16 cellular contexts compared by ENCODE assay signal in genomic region chr17:767076-767475, GRCh38. TPM values are rescaled to one million over a fixed set of nuclear protein-coding genes. Genes with fewer than 3 reads are reported as not detected.
DNase-seq lines count a peak whose midpoint lies in the region; ATAC-seq and TF ChIP-seq lines count a peak whose summit lies in the region.
"Had no signal": no experiment of that assay in that cellular context is flagged by ENCODE, and none has a peak within 500 bp of the region (broad histone marks: within the 10 kb centered on the region; RNA-seq: fewer than 3 reads in every experiment).

No MANE protein-coding gene starts in this region.

- no peak for TF ChIP-seq EP300 in esophagus muscularis mucosa (IDR thresholded peaks at IDR 0.05)
- no peak for TF ChIP-seq EP300 in ovary (IDR thresholded peaks at IDR 0.05)

- H3K27ac Mint-ChIP-seq in activated T-cell treated with anti-CD3 and anti-CD28 coated beads, Interleukin-2, amount 50 U/mL, for 72 hours = peak overlapping the region; percentile 3
- no peak overlapping the region for H3K27ac Mint-ChIP-seq in activated T-cell treated with anti-CD3 and anti-CD28 coated beads, Interleukin-2, amount 50 U/mL, for 24 hours
- peak overlapping the region; percentile 15 for H3K27ac Mint-ChIP-seq in activated T-helper 1 cell treated with anti-CD3 and anti-CD28 coated beads, Interleukin-12 subunit alpha, Interleukin-12 subunit beta, Interleukin-2, Interleukin-4 antibody, amounts not matched to agents 30 ng/mL and 10 ng/mL and 1 ng/mL, durations not matched to agents 14 hours and 24 hours and 36 hours
- peak overlapping the region; percentile 30 for H3K27ac Mint-ChIP-seq in stimulated activated effector memory CD8-positive, alpha-beta T cell treated with anti-CD3 and anti-CD28 coated beads, Interleukin-12 subunit alpha, Interleukin-12 subunit beta, amount 100 ng/mL, for 72 hours

- H3K27me3 Mint-ChIP-seq in activated T-cell treated with anti-CD3 and anti-CD28 coated beads, Interleukin-2, amount 50 U/mL, for 72 hours (ENCODE audit: low read depth) = no peaks in the 10 kb centered on the region
- H3K27me3 Mint-ChIP-seq in activated T-cell treated with anti-CD3 and anti-CD28 coated beads, Interleukin-2, amount 50 U/mL, for 24 hours = no peaks in the 10 kb centered on the region
- no peaks in the 10 kb centered on the region for H3K27me3 Mint-ChIP-seq in activated T-helper 1 cell treated with anti-CD3 and anti-CD28 coated beads, Interleukin-12 subunit alpha, Interleukin-12 subunit beta, Interleukin-2, Interleukin-4 antibody, amounts not matched to agents 30 ng/mL and 10 ng/mL and 1 ng/mL, durations not matched to agents 14 hours and 24 hours and 36 hours (ENCODE audit: insufficient read depth)
- H3K27me3 Mint-ChIP-seq: CD8-positive, alpha-beta memory T cell had no signal

- intact Hi-C loops in activated T-helper 1 cell treated with anti-CD3 and anti-CD28 coated beads, Interleukin-12 subunit alpha, Interleukin-12 subunit beta, Interleukin-2, Interleukin-4 antibody, amounts not matched to agents 30 ng/mL and 10 ng/mL and 1 ng/mL, durations not matched to agents 14 hours and 24 hours and 36 hours (cut with micrococcal nuclease) = no loop called here
- intact Hi-C loops in esophagus muscularis mucosa (cut with DNase I) (no loop called here), ovary (cut with DNase I) (no loop called here)

- H3K27me3 ChIP-seq in esophagus muscularis mucosa (no peaks in the 10 kb centered on the region), ovary (no peaks in the 10 kb centered on the region)
- H3K27me3 ChIP-seq: BLaER1 had no signal

- H3K9me3 Mint-ChIP-seq in activated T-cell treated with anti-CD3 and anti-CD28 coated beads, Interleukin-2, amount 50 U/mL, for 72 hours = no peaks in the 10 kb centered on the region
- no peaks in the 10 kb centered on the region for H3K9me3 Mint-ChIP-seq in activated T-cell treated with anti-CD3 and anti-CD28 coated beads, Interleukin-2, amount 50 U/mL, for 24 hours
- no peaks in the 10 kb centered on the region for H3K9me3 Mint-ChIP-seq in activated T-helper 1 cell treated with anti-CD3 and anti-CD28 coated beads, Interleukin-12 subunit alpha, Interleukin-12 subunit beta, Interleukin-2, Interleukin-4 antibody, amounts not matched to agents 30 ng/mL and 10 ng/mL and 1 ng/mL, durations not matched to agents 14 hours and 24 hours and 36 hours
- no peaks in the 10 kb centered on the region for H3K9me3 Mint-ChIP-seq in stimulated activated effector memory CD8-positive, alpha-beta T cell treated with anti-CD3 and anti-CD28 coated beads, Interleukin-12 subunit alpha, Interleukin-12 subunit beta, amount 100 ng/mL, for 72 hours
- H3K9me3 Mint-ChIP-seq: CD8-positive, alpha-beta memory T cell had no signal

- H3K36me3 Mint-ChIP-seq in activated T-cell treated with anti-CD3 and anti-CD28 coated beads, Interleukin-2, amount 50 U/mL, for 72 hours (ENCODE audit: insufficient read depth in 2 of 2) = peaks cover 12 to 32% of the 10 kb centered on the region in 2 donors
- peaks cover 77% of the 10 kb centered on the region for H3K36me3 Mint-ChIP-seq in activated T-cell treated with anti-CD3 and anti-CD28 coated beads, Interleukin-2, amount 50 U/mL, for 24 hours (ENCODE audit: low read depth)
- H3K36me3 Mint-ChIP-seq in activated T-helper 1 cell treated with anti-CD3 and anti-CD28 coated beads, Interleukin-12 subunit alpha, Interleukin-12 subunit beta, Interleukin-2, Interleukin-4 antibody, amounts not matched to agents 30 ng/mL and 10 ng/mL and 1 ng/mL, durations not matched to agents 14 hours and 24 hours and 36 hours (ENCODE audit: low read depth) = peaks cover 44% of the 10 kb centered on the region
- peaks cover 100% of the 10 kb centered on the region for H3K36me3 Mint-ChIP-seq in stimulated activated effector memory CD8-positive, alpha-beta T cell treated with anti-CD3 and anti-CD28 coated beads, Interleukin-12 subunit alpha, Interleukin-12 subunit beta, amount 100 ng/mL, for 72 hours

- H3K36me3 ChIP-seq in esophagus muscularis mucosa (peaks cover 39 to 99% (median 83%) of the 10 kb centered on the region in 4 donors), ovary (no peaks in the 10 kb centered on the region)

- no peak overlapping the region for H3K4me3 ChIP-seq in esophagus muscularis mucosa
- no peak overlapping the region for H3K4me3 ChIP-seq in ovary
- H3K4me3 ChIP-seq: BLaER1, HAP-1 had no signal

- H3K9me3 ChIP-seq in esophagus muscularis mucosa = no peaks in the 10 kb centered on the region
- no peaks in the 10 kb centered on the region for H3K9me3 ChIP-seq in ovary
- H3K9me3 ChIP-seq: BLaER1, Caco-2, HAP-1 had no signal

- no peak overlapping the region for H3K4me3 Mint-ChIP-seq in activated T-cell treated with anti-CD3 and anti-CD28 coated beads, Interleukin-2, amount 50 U/mL, for 72 hours
- H3K4me3 Mint-ChIP-seq in activated T-cell treated with anti-CD3 and anti-CD28 coated beads, Interleukin-2, amount 50 U/mL, for 24 hours = no peak overlapping the region
- no peak overlapping the region for H3K4me3 Mint-ChIP-seq in activated T-helper 1 cell treated with anti-CD3 and anti-CD28 coated beads, Interleukin-12 subunit alpha, Interleukin-12 subunit beta, Interleukin-2, Interleukin-4 antibody, amounts not matched to agents 30 ng/mL and 10 ng/mL and 1 ng/mL, durations not matched to agents 14 hours and 24 hours and 36 hours
- H3K4me3 Mint-ChIP-seq in stimulated activated effector memory CD8-positive, alpha-beta T cell treated with anti-CD3 and anti-CD28 coated beads, Interleukin-12 subunit alpha, Interleukin-12 subunit beta, amount 100 ng/mL, for 72 hours = no peak overlapping the region
- H3K4me3 Mint-ChIP-seq: CD8-positive, alpha-beta memory T cell had no signal

- TF ChIP-seq CTCF in esophagus muscularis mucosa (IDR thresholded peaks at IDR 0.05) = no peak
- TF ChIP-seq CTCF in ovary (IDR thresholded peaks at IDR 0.05) = no peak

- peaks cover 0 to 8% (median 5%) of the 10 kb centered on the region in 4 donors for H3K4me1 ChIP-seq in esophagus muscularis mucosa
- no peaks in the 10 kb centered on the region for H3K4me1 ChIP-seq in ovary (ENCODE audit: insufficient read depth)
- H3K4me1 ChIP-seq: Caco-2 had no signal

- no peak for ATAC-seq in activated T-cell treated with anti-CD3 and anti-CD28 coated beads, Interleukin-2, amount 50 U/mL, for 72 hours (replicated peaks in 1 of 2)
- no peak for ATAC-seq in stimulated activated effector memory CD8-positive, alpha-beta T cell treated with anti-CD3 and anti-CD28 coated beads, Interleukin-12 subunit alpha, Interleukin-12 subunit beta, amount 100 ng/mL, for 72 hours
- ATAC-seq in HG02884 (IDR thresholded peaks at IDR 0.05; ENCODE audit: unreplicated experiment) = no peak

- H3K27ac ChIP-seq in esophagus muscularis mucosa (replicated peaks in 1 of 4) (peak overlapping the region; percentile 58 to 75 (median 65)), ovary (no peak overlapping the region)
- H3K27ac ChIP-seq: BLaER1 had no signal

- no peak for DNase-seq in activated T-cell treated with anti-CD3 and anti-CD28 coated beads, Interleukin-2, amount 50 U/mL, for 72 hours
- DNase-seq in activated T-cell treated with anti-CD3 and anti-CD28 coated beads, Interleukin-2, amount 50 U/mL, for 24 hours = no peak
- DNase-seq in activated T-helper 1 cell treated with anti-CD3 and anti-CD28 coated beads, Interleukin-12 subunit alpha, Interleukin-12 subunit beta, Interleukin-2, Interleukin-4 antibody, amounts not matched to agents 30 ng/mL and 10 ng/mL and 1 ng/mL, durations not matched to agents 14 hours and 24 hours and 36 hours (ENCODE audit: low spot score) = no peak
- no peak for DNase-seq in esophagus muscularis mucosa (ENCODE audit: extremely low spot score)
- no peak for DNase-seq in stimulated activated effector memory CD8-positive, alpha-beta T cell treated with anti-CD3 and anti-CD28 coated beads, Interleukin-12 subunit alpha, Interleukin-12 subunit beta, amount 100 ng/mL, for 72 hours (ENCODE audit: low spot score in 2 of 2)
- no peak for DNase-seq in NCI-H1930 (lab: John Stamatoyannopoulos, UW)
- no peak for DNase-seq in ovary
- DNase-seq: 8988T; AML-193; Caco-2; CD8-positive, alpha-beta memory T cell; DND-41; GDM1 had no signal

- WGBS in esophagus muscularis mucosa = 51% methylated on average over 3 of the region's 3 CpGs
- WGBS in ovary, 3 donors = 62 to 66% (median 63%) methylated on average over 3 of the region's 3 CpGs

- TF ChIP-seq POLR2A in esophagus muscularis mucosa (IDR thresholded peaks at IDR 0.05; ENCODE audit: low read depth) (no peak), ovary (IDR thresholded peaks at IDR 0.05) (no peak)

- no peaks in the 10 kb centered on the region for H3K4me1 Mint-ChIP-seq in activated T-cell treated with anti-CD3 and anti-CD28 coated beads, Interleukin-2, amount 50 U/mL, for 72 hours (ENCODE audit: low read depth)
- no peaks in the 10 kb centered on the region for H3K4me1 Mint-ChIP-seq in activated T-cell treated with anti-CD3 and anti-CD28 coated beads, Interleukin-2, amount 50 U/mL, for 24 hours (ENCODE audit: low read depth)
- H3K4me1 Mint-ChIP-seq in activated T-helper 1 cell treated with anti-CD3 and anti-CD28 coated beads, Interleukin-12 subunit alpha, Interleukin-12 subunit beta, Interleukin-2, Interleukin-4 antibody, amounts not matched to agents 30 ng/mL and 10 ng/mL and 1 ng/mL, durations not matched to agents 14 hours and 24 hours and 36 hours (ENCODE audit: low read depth) = no peaks in the 10 kb centered on the region
- H3K4me1 Mint-ChIP-seq in stimulated activated effector memory CD8-positive, alpha-beta T cell treated with anti-CD3 and anti-CD28 coated beads, Interleukin-12 subunit alpha, Interleukin-12 subunit beta, amount 100 ng/mL, for 72 hours = no peaks in the 10 kb centered on the region

RNA-seq across cellular contexts. Expression of gene GLOD4, which starts 15.0 kb away (rescaled TPM):
- total RNA-seq in activated T-cell treated with anti-CD3 and anti-CD28 coated beads, Interleukin-2, amount 50 U/mL, for 72 hours = 10 to 100 TPM; 67.7 to 76.2 TPM
- 97.0 and 97.6 TPM in 2 replicates for total RNA-seq in activated T-helper 1 cell treated with anti-CD3 and anti-CD28 coated beads, Interleukin-12 subunit alpha, Interleukin-12 subunit beta, Interleukin-2, Interleukin-4 antibody, amounts not matched to agents 30 ng/mL and 10 ng/mL and 1 ng/mL, durations not matched to agents 14 hours and 24 hours and 36 hours
- 10 to 100 TPM; 25.7 to 73.6 (median 53.9) TPM for total RNA-seq in esophagus muscularis mucosa
- 10 to 100 TPM; 22.1 to 66.7 (median 46.0) TPM for total RNA-seq in ovary
- 10 to 100 TPM; 34.9 to 90.6 TPM for polyA plus RNA-seq in ovary

RNA-seq across cellular contexts. Expression of gene GEMIN4, which starts 15.0 kb away (rescaled TPM):
- 10 to 100 TPM; 23.5 to 26.9 TPM for total RNA-seq in activated T-cell treated with anti-CD3 and anti-CD28 coated beads, Interleukin-2, amount 50 U/mL, for 72 hours
- 64.6 and 68.6 TPM in 2 replicates for total RNA-seq in activated T-helper 1 cell treated with anti-CD3 and anti-CD28 coated beads, Interleukin-12 subunit alpha, Interleukin-12 subunit beta, Interleukin-2, Interleukin-4 antibody, amounts not matched to agents 30 ng/mL and 10 ng/mL and 1 ng/mL, durations not matched to agents 14 hours and 24 hours and 36 hours
- total RNA-seq in esophagus muscularis mucosa (10 to 100 TPM; 15.4 to 21.2 (median 19.0) TPM), ovary (10 to 100 TPM; 10.9 to 31.3 (median 24.4) TPM)
- 10 to 100 TPM; 10.9 to 13.9 TPM for polyA plus RNA-seq in ovary

RNA-seq across cellular contexts. Expression of gene MRM3, which starts 15.1 kb away (rescaled TPM):
- 10 to 100 TPM; 23.6 to 26.7 TPM for total RNA-seq in activated T-cell treated with anti-CD3 and anti-CD28 coated beads, Interleukin-2, amount 50 U/mL, for 72 hours
- 31.7 and 32.0 TPM in 2 replicates for total RNA-seq in activated T-helper 1 cell treated with anti-CD3 and anti-CD28 coated beads, Interleukin-12 subunit alpha, Interleukin-12 subunit beta, Interleukin-2, Interleukin-4 antibody, amounts not matched to agents 30 ng/mL and 10 ng/mL and 1 ng/mL, durations not matched to agents 14 hours and 24 hours and 36 hours
- 10 to 100 TPM; 17.4 to 25.9 (median 23.9) TPM for total RNA-seq in esophagus muscularis mucosa
- total RNA-seq in ovary = 10 to 100 TPM; 10.1 to 16.7 (median 14.0) TPM
- 10 to 100 TPM; 12.8 to 13.9 TPM for polyA plus RNA-seq in ovary

RNA-seq across cellular contexts. Expression of gene TLCD3A, which starts 34.7 kb away (rescaled TPM):
- 10 to 100 TPM in 1 of 2 donors, 1 to 10 TPM in 1; 6.6 to 11.7 TPM for total RNA-seq in activated T-cell treated with anti-CD3 and anti-CD28 coated beads, Interleukin-2, amount 50 U/mL, for 72 hours
- total RNA-seq in activated T-helper 1 cell treated with anti-CD3 and anti-CD28 coated beads, Interleukin-12 subunit alpha, Interleukin-12 subunit beta, Interleukin-2, Interleukin-4 antibody, amounts not matched to agents 30 ng/mL and 10 ng/mL and 1 ng/mL, durations not matched to agents 14 hours and 24 hours and 36 hours = 36.3 and 36.8 TPM in 2 replicates
- total RNA-seq in esophagus muscularis mucosa = 10 to 100 TPM in 1 of 4 donors, 1 to 10 TPM in 3; 2.1 to 10.8 (median 5.1) TPM
- total RNA-seq in ovary = 10 to 100 TPM in 5 of 7 donors, 1 to 10 TPM in 2; 3.0 to 17.8 (median 13.1) TPM
- polyA plus RNA-seq in ovary = 10 to 100 TPM in 1 of 2 donors, 1 to 10 TPM in 1; 5.5 to 14.8 TPM

RNA-seq across cellular contexts. Expression of gene VPS53, which starts 52.4 kb away (rescaled TPM):
- total RNA-seq in activated T-cell treated with anti-CD3 and anti-CD28 coated beads, Interleukin-2, amount 50 U/mL, for 72 hours = 10 to 100 TPM; 37.4 to 57.1 TPM
- total RNA-seq in activated T-helper 1 cell treated with anti-CD3 and anti-CD28 coated beads, Interleukin-12 subunit alpha, Interleukin-12 subunit beta, Interleukin-2, Interleukin-4 antibody, amounts not matched to agents 30 ng/mL and 10 ng/mL and 1 ng/mL, durations not matched to agents 14 hours and 24 hours and 36 hours = 81.7 and 81.8 TPM in 2 replicates
- total RNA-seq in esophagus muscularis mucosa (10 to 100 TPM; 19.9 to 24.9 (median 22.8) TPM), ovary (10 to 100 TPM in 6 of 7 donors, 1 to 10 TPM in 1; 9.3 to 82.1 (median 58.2) TPM)
- 10 to 100 TPM in 1 of 2 donors, 1 to 10 TPM in 1; 9.1 to 18.8 TPM for polyA plus RNA-seq in ovary

Comparison
In these comparisons a context has a peak if more than half of its experiments do, and no peak if none do; other contexts are left out.
1. H3K27ac ChIP-seq: peak in esophagus muscularis mucosa (4 of 4); none in ovary (0 of 2).